Comparison of ENCODE assay signal across 30 cellular contexts in the genomic region with DNA sequence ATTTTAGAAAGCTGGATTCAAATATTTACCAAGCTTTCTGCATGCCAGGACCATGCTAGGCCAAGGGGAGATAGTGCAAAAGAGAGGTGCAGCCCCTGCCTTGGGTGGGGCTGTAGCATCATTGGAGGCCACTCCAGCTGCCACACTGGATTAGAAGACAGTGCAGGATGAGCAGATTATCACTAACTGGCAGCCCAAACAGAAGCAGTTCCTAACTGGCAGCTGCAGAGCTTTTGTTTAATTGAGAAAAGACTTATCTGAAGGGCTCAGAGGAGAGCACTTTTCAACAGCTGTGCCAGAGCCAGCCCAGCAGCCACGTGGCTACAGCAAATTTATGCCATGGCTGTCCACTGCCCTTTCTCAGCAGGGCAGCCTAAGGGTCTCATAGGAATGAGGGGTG. TPM values are rescaled to one million over a fixed set of nuclear protein-coding genes. Genes with fewer than 3 reads are reported as not detected.
"Had no signal": no experiment of that assay in that cellular context is flagged by ENCODE, and none has a peak within 500 bp of the region (broad histone marks: within the 10 kb centered on the region; RNA-seq: fewer than 3 reads in every experiment).

No MANE protein-coding gene starts in this region.

- H3K4me3 ChIP-seq: SJSA1 had no signal

- DNase-seq: activated CD4-positive, alpha-beta memory T cell treated with anti-CD3 and anti-CD28 coated beads, Interleukin-2, amount 10 ng/mL, durations not matched to agents 7 days and 5 days; activated CD4-positive, alpha-beta T cell treated with anti-CD3 and anti-CD28 coated beads for 1 hour; activated CD4-positive, alpha-beta T cell treated with anti-CD3 and anti-CD28 coated beads for 48 hours; activated CD4-positive, CD25-positive, alpha-beta regulatory T cell; activated CD8-positive, alpha-beta memory T cell treated with anti-CD3 and anti-CD28 coated beads for 24 hours; activated CD8-positive, alpha-beta memory T cell treated with anti-CD3 and anti-CD28 coated beads, Interleukin-2, amount 10 ng/mL, durations not matched to agents 7 days and 5 days; activated CD8-positive, alpha-beta memory T cell treated with anti-CD3 and anti-CD28 coated beads, Interleukin-2, amount 50 U/mL, for 48 hours; activated effector memory CD4-positive, alpha-beta T cell treated with Interleukin-2 at 50 U/mL for 16 hours; activated naive CD4-positive, alpha-beta T cell treated with anti-CD3 and anti-CD28 coated beads, Interleukin-2, amount 10 ng/mL, durations not matched to agents 7 days and 5 days; activated naive CD8-positive, alpha-beta T cell treated with anti-CD3 and anti-CD28 coated beads, Interleukin-2, amount 50 U/mL, for 24 hours; activated T-cell treated with anti-CD3 and anti-CD28 coated beads, Interleukin-2, amount 50 U/mL, for 48 hours; anterior cingulate cortex; caudate nucleus; cerebellar nuclear complex; NCI-H1092 treated with DMSO at 0.1 percent for 48 hours; NCI-H146; NCI-H187 treated with DMSO at 0.1 percent for 48 hours; NCI-H2081; NCI-H2171 treated with DMSO at 0.1 percent for 48 hours; NCI-H2227 treated with DMSO at 0.1 percent for 48 hours; NCI-H446; NCI-H510A treated with DMSO at 0.1 percent for 48 hours; SHP77 treated with DMSO at 0.1 percent for 48 hours; SK-N-SH; WERI-Rb-1 had no signal

- H3K27ac ChIP-seq: KMS-11, SJSA1, WERI-Rb-1 had no signal

- H3K36me3 ChIP-seq: SJSA1, WERI-Rb-1 had no signal

- H3K9me3 ChIP-seq: SJSA1, SK-N-SH had no signal

- H3K27me3 ChIP-seq: SJSA1 had no signal

- ATAC-seq: activated CD8-positive, alpha-beta memory T cell treated with anti-CD3 and anti-CD28 coated beads, Interleukin-2, amount 10 ng/mL, durations not matched to agents 7 days and 5 days; activated naive CD8-positive, alpha-beta T cell treated with anti-CD3 and anti-CD28 coated beads, Interleukin-2, amount 50 U/mL, for 24 hours; Panc1 had no signal

- H3K4me1 ChIP-seq: SJSA1 had no signal

RNA-seq across cellular contexts. Expression of gene ACSBG1, which starts 13.5 kb away (rescaled TPM):
- total RNA-seq: activated CD4-positive, alpha-beta memory T cell treated with anti-CD3 and anti-CD28 coated beads, Interleukin-2, amount 10 ng/mL, durations not matched to agents 7 days and 5 days; bronchial epithelial cell; M059J; SJSA1 had no signal
